Comparison of ENCODE assay signal across 13 cellular contexts in genomic region chr16:83968891-83969672, GRCh38. TPM values are rescaled to one million over a fixed set of nuclear protein-coding genes. Genes with fewer than 3 reads are reported as not detected.
DNase-seq lines count a peak whose midpoint lies in the region; ATAC-seq and TF ChIP-seq lines count a peak whose summit lies in the region.
"Had no signal": no experiment of that assay in that cellular context is flagged by ENCODE, and none has a peak within 500 bp of the region (broad histone marks: within the 10 kb centered on the region; RNA-seq: fewer than 3 reads in every experiment).

No MANE protein-coding gene starts in this region.

- ATAC-seq in Right ventricle myocardium inferior (no peak), naive B cell (ENCODE audit: low read depth in 2 of 2) (no peak), GM18502 (IDR thresholded peaks at IDR 0.05; ENCODE audit: poor library complexity, unreplicated experiment) (no peak)

- no peak for TF ChIP-seq EP300 in suprapubic skin (IDR thresholded peaks at IDR 0.05)

- peaks cover 8% of the 10 kb centered on the region for H3K4me1 ChIP-seq in suprapubic skin
- H3K4me1 ChIP-seq: upper lobe of right lung had no signal

- H3K36me3 Mint-ChIP-seq in dendritic cell treated with granulocyte-macrophage colony-stimulating factor and Interleukin-4, amounts not matched to agents 40 ng/mL and 50 ng/mL, for 4 days (ENCODE audit: low read depth) = peaks cover 25% of the 10 kb centered on the region
- H3K36me3 Mint-ChIP-seq in naive B cell = peaks cover 0 to 7% of the 10 kb centered on the region in 2 donors

- no peaks in the 10 kb centered on the region for H3K9me3 Mint-ChIP-seq in dendritic cell treated with granulocyte-macrophage colony-stimulating factor and Interleukin-4, amounts not matched to agents 40 ng/mL and 50 ng/mL, for 4 days
- H3K9me3 Mint-ChIP-seq in naive B cell = no peaks in the 10 kb centered on the region

- peak overlapping the region; percentile 61 for H3K4me3 Mint-ChIP-seq in dendritic cell treated with granulocyte-macrophage colony-stimulating factor and Interleukin-4, amounts not matched to agents 40 ng/mL and 50 ng/mL, for 4 days
- peak overlapping the region in 5 of 8 donors; percentile 43 to 74 (median 71) for H3K4me3 Mint-ChIP-seq in naive B cell

- intact Hi-C loops in Right ventricle myocardium inferior (cut with DNase I) = loop anchor here (1.0 to 5.0 kb wide), 2 partner anchors 94 to 208 kb away; no protein-coding TSS in a partner anchor
- intact Hi-C loops in cardiac septum (cut with DNase I) = loop anchor here (2.0 to 10.0 kb wide), 3 partner anchors 94 to 516 kb away; partner anchors contain the start of gene TAF1C
- intact Hi-C loops in dendritic cell treated with granulocyte-macrophage colony-stimulating factor and Interleukin-4, amounts not matched to agents 40 ng/mL and 50 ng/mL, for 4 days (cut with micrococcal nuclease) = loop anchor here (2.0 kb wide), 1 partner anchor 218 kb away; the partner anchor contains the start of gene TAF1C

- no peak for TF ChIP-seq POLR2A in suprapubic skin (IDR thresholded peaks at IDR 0.05)

- peak; percentile 8 for DNase-seq in Right ventricle myocardium inferior (ENCODE audit: missing footprints)
- no peak for DNase-seq in cardiac septum (ENCODE audit: low spot score)
- DNase-seq in naive B cell = no peak
- DNase-seq in suprapubic skin (ENCODE audit: low spot score in 2 of 2) = peak in 1 of 2 donors; percentile 65
- DNase-seq in pons (ENCODE audit: low spot score) = no peak
- DNase-seq in DMS114 treated with DMSO at 0.1 percent for 48 hours (lab: John Stamatoyannopoulos, UW; ENCODE audit: unreplicated experiment) = no peak
- DNase-seq: ACHN; activated CD8-positive, alpha-beta memory T cell treated with anti-CD3 and anti-CD28 coated beads for 24 hours; NCI-H187 treated with DMSO at 0.1 percent for 48 hours; upper lobe of right lung had no signal

- H3K27me3 Mint-ChIP-seq in dendritic cell treated with granulocyte-macrophage colony-stimulating factor and Interleukin-4, amounts not matched to agents 40 ng/mL and 50 ng/mL, for 4 days = peaks cover 48% of the 10 kb centered on the region
- peaks cover 4 to 49% (median 42%) of the 10 kb centered on the region in 3 donors for H3K27me3 Mint-ChIP-seq in naive B cell

- H3K27ac Mint-ChIP-seq in dendritic cell treated with granulocyte-macrophage colony-stimulating factor and Interleukin-4, amounts not matched to agents 40 ng/mL and 50 ng/mL, for 4 days = no peak overlapping the region
- no peak overlapping the region for H3K27ac Mint-ChIP-seq in naive B cell

- peaks cover 15% of the 10 kb centered on the region for H3K36me3 ChIP-seq in suprapubic skin
- H3K36me3 ChIP-seq: upper lobe of right lung had no signal

- no peak for TF ChIP-seq CTCF in suprapubic skin (IDR thresholded peaks at IDR 0.05)

- WGBS in suprapubic skin = 6% methylated on average over 19 of the region's 46 CpGs

- H3K27ac ChIP-seq in suprapubic skin = no peak overlapping the region
- H3K27ac ChIP-seq: upper lobe of right lung had no signal

- H3K27me3 ChIP-seq in suprapubic skin = peaks cover 21% of the 10 kb centered on the region

- H3K4me3 ChIP-seq in suprapubic skin = peak overlapping the region; percentile 28

- H3K4me1 Mint-ChIP-seq in dendritic cell treated with granulocyte-macrophage colony-stimulating factor and Interleukin-4, amounts not matched to agents 40 ng/mL and 50 ng/mL, for 4 days (ENCODE audit: low read depth) = peaks cover 5% of the 10 kb centered on the region
- H3K4me1 Mint-ChIP-seq in naive B cell = peaks cover 6 to 13% (median 7%) of the 10 kb centered on the region in 3 donors

- no peaks in the 10 kb centered on the region for H3K9me3 ChIP-seq in suprapubic skin
- H3K9me3 ChIP-seq: upper lobe of right lung had no signal

RNA-seq across cellular contexts. Expression of gene NECAB2, which starts 1.0 kb away (rescaled TPM):
- total RNA-seq in Right ventricle myocardium inferior (1.8 TPM), cardiac septum (2.5 TPM), suprapubic skin (not detected)
- polyA plus RNA-seq in naive B cell (ENCODE audit: low read depth in 6 of 6) = not detected
- total RNA-seq: upper lobe of right lung had no signal
- polyA plus RNA-seq: keratinocyte had no signal

RNA-seq across cellular contexts. Expression of gene OSGIN1, which starts 16.0 kb away (rescaled TPM):
- total RNA-seq in Right ventricle myocardium inferior (8.2 TPM), cardiac septum (12.6 TPM), suprapubic skin (1 to 10 TPM; 1.0 to 2.2 (median 1.5) TPM)
- polyA plus RNA-seq in naive B cell (ENCODE audit: low read depth in 6 of 6) = under 1 TPM in 3 of 6 donors, not detected in 3; 0.20 to 0.85 (median 0.24) TPM
